Comparison of ENCODE assay signal across 6 cellular contexts in the genomic region with DNA sequence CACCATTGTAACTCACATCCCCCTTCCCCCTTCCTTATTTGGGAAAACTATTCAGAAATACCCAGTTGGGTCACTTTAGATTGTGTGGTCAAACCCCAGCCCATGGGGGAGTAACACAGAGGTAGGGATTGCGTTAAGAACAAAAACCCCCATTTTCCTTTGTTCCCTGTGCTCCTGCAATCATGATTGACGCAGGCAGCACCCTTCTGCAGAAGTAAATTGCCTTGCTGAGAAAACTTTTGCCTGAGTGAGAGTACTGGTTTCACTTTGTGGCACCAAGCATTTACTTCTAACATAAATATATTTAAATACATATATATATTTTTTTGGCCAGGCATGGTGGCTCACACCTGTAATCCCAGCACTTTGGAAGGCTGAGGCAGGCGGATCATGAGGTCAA.
DNase-seq lines count a peak whose midpoint lies in the region; ATAC-seq, FAIRE-seq and TF ChIP-seq lines count a peak whose summit lies in the region.
"Not testable (repeated sequence)": the region's sequence is repeated elsewhere in the genome, so short reads cannot be mapped to it uniquely, and the experiment has no call there.

No MANE protein-coding gene starts in this region.

- H2BK15ac ChIP-seq in H1 (ENCODE audit: low read length) = not testable (repeated sequence)

- not testable (repeated sequence) for H3K9ac ChIP-seq in GM12878 (ENCODE audit: control insufficient read depth, insufficient read depth, low read length); K562 (ENCODE audit: insufficient read depth in 1 of 2, low read depth in 2 of 2, low read length in 2 of 2); H1 (replicated peaks in 1 of 4; ENCODE audit: extremely low read depth in 1 of 4, low read depth in 3 of 4, low read length in 3 of 4); neural progenitor cell

- H2AK5ac ChIP-seq in H1 (ENCODE audit: low read depth, low read length) = not testable (repeated sequence)

- not testable (repeated sequence) for H3K56ac ChIP-seq in H1 (replicated peaks; ENCODE audit: insufficient read length, low read depth, low read length)

- H3F3A ChIP-seq in neural progenitor cell (ENCODE audit: low read depth) = not testable (repeated sequence)

- not testable (repeated sequence) for H3K79me1 ChIP-seq in H1 (ENCODE audit: low read depth, low read length)

- RAD21 ChIA-PET in GM12878 (lab: Charles Lee; ENCODE audit: unreplicated experiment) = not testable (repeated sequence)

- not testable (repeated sequence) for H3K4me1 ChIP-seq in HEK293 (ENCODE audit: control insufficient read depth, insufficient read depth, low read length); GM12878 (ENCODE audit: control insufficient read depth, insufficient read depth, low read length); K562 (replicated peaks in 1 of 2; ENCODE audit: control insufficient read depth in 2 of 2, insufficient read depth in 2 of 2, low read length in 2 of 2); H1 (replicated peaks in 1 of 4; ENCODE audit: control insufficient read depth in 3 of 4, insufficient read depth in 4 of 4, low read length in 3 of 4); neural progenitor cell

- H2BK12ac ChIP-seq in H1 (ENCODE audit: low read depth, low read length) = not testable (repeated sequence)

- not testable (repeated sequence) for ATAC-seq in GM12878, K562

- not testable (repeated sequence) for H3K4me3 Mint-ChIP-seq in nephron progenitor cell, neural progenitor cell

- H3K27ac Mint-ChIP-seq in nephron progenitor cell = peak overlapping the region; percentile 42
- not testable (repeated sequence) for H3K27ac Mint-ChIP-seq in neural progenitor cell

- peak overlapping the region; percentile 32; the same call in 1 of the 2 replicates for H2BK20ac ChIP-seq in H1 (ENCODE audit: low read length)

- not testable (repeated sequence) for H2BK120ac ChIP-seq in H1 (replicated peaks; ENCODE audit: low read depth, low read length)

- not testable (repeated sequence) for H3K27me3 Mint-ChIP-seq in nephron progenitor cell (ENCODE audit: low read depth, poor library complexity); neural progenitor cell (ENCODE audit: insufficient read depth, low read depth)

- not testable (repeated sequence) for H4K5ac ChIP-seq in H1 (ENCODE audit: insufficient read length, low read depth, low read length)

- H4K8ac ChIP-seq in H1 (ENCODE audit: extremely low read depth, insufficient read depth, low read length) = not testable (repeated sequence)

- TF ChIP-seq POLR2A in GM12878 (IDR thresholded peaks at IDR 0.05; ENCODE audit: low read depth, low read length); K562 (conservative IDR thresholded peaks at IDR 0.05); H1 (IDR thresholded peaks at IDR 0.05; ENCODE audit: control extremely low read depth in 1 of 2, low read depth in 2 of 2, low read length in 2 of 2): not testable (repeated sequence)

- not testable (repeated sequence) for H3K79me2 ChIP-seq in GM12878 (ENCODE audit: control insufficient read depth, insufficient read depth, low read length); K562 (ENCODE audit: control insufficient read depth, insufficient read depth, low read length); H1 (ENCODE audit: control insufficient read depth in 1 of 2, insufficient read depth in 2 of 2, low read length in 2 of 2); neural progenitor cell (ENCODE audit: low read depth)

- in situ Hi-C loops in GM12878 (cut with MboI); K562 (cut with MboI): not testable (repeated sequence)

- H3K23me2 ChIP-seq in H1 (ENCODE audit: low read depth, low read length) = not testable (repeated sequence)

- H2AFZ ChIP-seq in GM12878 (ENCODE audit: control insufficient read depth, low read depth, low read length); K562 (ENCODE audit: low read depth, low read length); H1 (ENCODE audit: low read length); neural progenitor cell (replicated peaks): not testable (repeated sequence)

- not testable (repeated sequence) for FAIRE-seq in GM12878 (lab: Jason Lieb, UNC); K562 (lab: Jason Lieb, UNC); H1 (lab: Jason Lieb, UNC)

- TF ChIP-seq CTCF in HEK293 (tag by site-specific recombination; IDR thresholded peaks at IDR 0.05); GM12878 (IDR thresholded peaks at IDR 0.05 in 2 of 3, conservative IDR thresholded peaks at IDR 0.05 in 1 of 3; ENCODE audit: control insufficient read depth in 2 of 3, extremely low read depth in 1 of 3, insufficient read depth in 1 of 3, low read depth in 3 of 3, low read length in 3 of 3); K562 (IDR thresholded peaks at IDR 0.05 in 2 of 3, conservative IDR thresholded peaks at IDR 0.05 in 1 of 3; ENCODE audit: insufficient read depth in 2 of 3, low read depth in 1 of 3, low read length in 3 of 3); H1 (IDR thresholded peaks at IDR 0.05; ENCODE audit: control extremely low read depth in 1 of 3, insufficient read depth in 1 of 3, low read depth in 1 of 3, low read length in 3 of 3); nephron progenitor cell (IDR thresholded peaks at IDR 0.05); neural progenitor cell (IDR thresholded peaks at IDR 0.05): not testable (repeated sequence)

- DNase-seq in GM12878 (ENCODE audit: low read depth, low spot score); K562 (ENCODE audit: extremely low read depth in 1 of 4, low spot score in 3 of 4); H1 (ENCODE audit: low read depth in 1 of 2, low spot score in 2 of 2); nephron progenitor cell; neural progenitor cell (ENCODE audit: low spot score): not testable (repeated sequence)

- H3K4me3 ChIP-seq in HEK293 (ENCODE audit: low read depth, low read length); GM12878; K562; H1 (ENCODE audit: extremely low read depth in 1 of 4, insufficient read depth in 2 of 4, low read depth in 3 of 4, low read length in 4 of 4); neural progenitor cell: not testable (repeated sequence)

- not testable (repeated sequence) for TF ChIP-seq EP300 in GM12878 (IDR thresholded peaks at IDR 0.05; ENCODE audit: borderline replicate concordance in 1 of 2, control insufficient read depth in 1 of 2, low read depth in 2 of 2, low read length in 2 of 2); K562 (IDR thresholded peaks at IDR 0.05; ENCODE audit: low read length); H1 (IDR thresholded peaks at IDR 0.05; ENCODE audit: borderline replicate concordance in 1 of 2, low read depth in 2 of 2, low read length in 2 of 2)

- peaks cover 11% of the 10 kb centered on the region for H3K36me3 Mint-ChIP-seq in nephron progenitor cell (ENCODE audit: low read depth)
- H3K36me3 Mint-ChIP-seq in neural progenitor cell = not testable (repeated sequence)

- peaks cover 12% of the 10 kb centered on the region for H3K4me1 Mint-ChIP-seq in nephron progenitor cell
- not testable (repeated sequence) for H3K4me1 Mint-ChIP-seq in neural progenitor cell

- CTCF ChIA-PET in HEK293 (lab: Yijun Ruan, JAX); GM12878 (lab: Yijun Ruan, JAX); K562 (lab: Yijun Ruan, JAX; ENCODE audit: low intra/inter-chr PET ratio); H1 (lab: Charles Lee; ENCODE audit: partially characterized antibody): not testable (repeated sequence)

- H2BK5ac ChIP-seq in H1 (ENCODE audit: low read depth, low read length) = not testable (repeated sequence)

- H3K14ac ChIP-seq in H1 (ENCODE audit: insufficient read length) = not testable (repeated sequence)

- POLR2A ChIA-PET in HEK293 (lab: Yijun Ruan, JAX); GM12878 (lab: Charles Lee); K562 (lab: Yijun Ruan, JAX); H1 (lab: Charles Lee; ENCODE audit: partially characterized antibody): not testable (repeated sequence)

- H3K9me3 Mint-ChIP-seq in nephron progenitor cell (peaks cover 34% of the 10 kb centered on the region), neural progenitor cell (peaks cover 17% of the 10 kb centered on the region)

- SMC1A ChIA-PET in GM12878 (lab: Charles Lee; ENCODE audit: uncharacterized antibody, unreplicated experiment) = not testable (repeated sequence)

- H3K18ac ChIP-seq in H1 (ENCODE audit: extremely low read depth, low read length) = not testable (repeated sequence)

- not testable (repeated sequence) for H3K27me3 ChIP-seq in GM12878 (replicated peaks in 1 of 2; ENCODE audit: control insufficient read depth in 2 of 2, insufficient read depth in 2 of 2, low read length in 1 of 2); K562 (ENCODE audit: control insufficient read depth in 2 of 2, insufficient read depth in 2 of 2, low read length in 2 of 2); H1 (replicated peaks in 1 of 4; ENCODE audit: control insufficient read depth in 3 of 4, extremely low read depth in 1 of 4, insufficient read depth in 3 of 4, low read length in 3 of 4); neural progenitor cell

- not testable (repeated sequence) for H4K91ac ChIP-seq in H1 (replicated peaks; ENCODE audit: insufficient read length, low read length)

- H3K9me3 ChIP-seq in HEK293 (ENCODE audit: control insufficient read depth, insufficient read depth, low read depth, low read length); GM12878 (replicated peaks; ENCODE audit: control insufficient read depth, insufficient read depth, low read length); K562 (replicated peaks; ENCODE audit: control insufficient read depth, insufficient read depth, low read depth, low read length); H1 (ENCODE audit: insufficient read depth in 2 of 2, low read depth in 1 of 2, low read length in 1 of 2); neural progenitor cell (ENCODE audit: low read depth): not testable (repeated sequence)

- not testable (repeated sequence) for H3K36me3 ChIP-seq in HEK293 (ENCODE audit: control insufficient read depth in 2 of 2, insufficient read depth in 1 of 2, low read length in 2 of 2); GM12878 (ENCODE audit: control insufficient read depth in 2 of 2, insufficient read depth in 2 of 2, low read length in 1 of 2); K562 (ENCODE audit: control insufficient read depth, insufficient read depth, low read length); H1 (ENCODE audit: control insufficient read depth in 2 of 4, insufficient read depth in 4 of 4, low read length in 3 of 4); neural progenitor cell

- H4K20me1 ChIP-seq in GM12878 (ENCODE audit: control insufficient read depth, insufficient read depth); K562 (replicated peaks; ENCODE audit: control insufficient read depth, insufficient read depth, low read length); H1 (replicated peaks in 1 of 2; ENCODE audit: control insufficient read depth in 1 of 2, insufficient read depth in 2 of 2, low read length in 2 of 2); neural progenitor cell (ENCODE audit: low read depth): not testable (repeated sequence)

- BruUV-seq in GM12878 (replicated peaks; lab: Mats Ljungman, UMichigan); K562 (replicated peaks; lab: Mats Ljungman, UMichigan): not testable (repeated sequence)

- not testable (repeated sequence) for TF ChIP-seq RAD21 in GM12878 (IDR thresholded peaks at IDR 0.05; ENCODE audit: insufficient read depth, low read depth, low read length); K562 (CRISPR knock-in tag; conservative IDR thresholded peaks at IDR 0.05 in 1 of 2, IDR thresholded peaks at IDR 0.05 in 1 of 2); H1 (IDR thresholded peaks at IDR 0.05 in 1 of 2, conservative IDR thresholded peaks at IDR 0.05 in 1 of 2; ENCODE audit: low read depth in 2 of 2, low read length in 2 of 2)

- not testable (repeated sequence) for H3K4me2 ChIP-seq in GM12878 (ENCODE audit: control insufficient read depth, insufficient read depth); K562 (ENCODE audit: insufficient read depth, low read length); H1 (ENCODE audit: insufficient read depth in 1 of 2, low read depth in 2 of 2, low read length in 2 of 2)
- peak overlapping the region; percentile 6 for H3K4me2 ChIP-seq in neural progenitor cell

- H3K9me1 ChIP-seq in K562 (ENCODE audit: control insufficient read depth, insufficient read depth, low read length) = not testable (repeated sequence)

- intact Hi-C loops in GM12878 (cut with micrococcal nuclease; ENCODE audit: unreplicated experiment); K562 (cut with micrococcal nuclease): not testable (repeated sequence)

- not testable (repeated sequence) for H3K27ac ChIP-seq in HEK293 (ENCODE audit: extremely low read depth, low read depth, low read length); GM12878 (ENCODE audit: control insufficient read depth, insufficient read depth); K562 (ENCODE audit: extremely low read depth, low read depth, low read length); H1 (ENCODE audit: low read depth, low read length); neural progenitor cell

- not testable (repeated sequence) for H3K23ac ChIP-seq in H1 (ENCODE audit: insufficient read length)

- not testable (repeated sequence) for H3K4ac ChIP-seq in H1 (replicated peaks; ENCODE audit: insufficient read length, low read depth, low read length)

- 11% methylated on average over 3 of the region's 3 CpGs for WGBS in GM12878 (ENCODE audit: insufficient coverage, insufficient replicate concordance, low lambda C conversion rate, missing lambda C conversion rate)
- WGBS in K562 (ENCODE audit: insufficient coverage, low coverage, missing lambda C conversion rate) = 0% methylated on average over 3 of the region's 3 CpGs
- 96% methylated on average over 3 of the region's 3 CpGs; no CpG with 5 or more reads in 1 of the 2 experiments for WGBS in H1 (ENCODE audit: extremely low coverage in 1 of 2, insufficient coverage in 1 of 2, insufficient read length in 1 of 2, insufficient replicate concordance in 2 of 2, low coverage in 1 of 2, low lambda C conversion rate in 2 of 2, missing lambda C conversion rate in 1 of 2), 2 experiments
